Comparison of ENCODE assay signal across 1 cellular context in genomic region chr22:42138972-42139371, GRCh38.
TF ChIP-seq lines count a peak whose summit lies in the region.

No MANE protein-coding gene starts in this region.

TF ChIP-seq in HepG2, 621 proteins besides CTCF, POLR2A, EP300 and RAD21:
- peak; percentile 57 for TF ChIP-seq NFYB (CRISPR knock-in tag; IDR thresholded peaks at IDR 0.05)
- TF ChIP-seq NFYC (CRISPR knock-in tag; IDR thresholded peaks at IDR 0.05): peak; percentile 58
- no peak for TF ChIP-seq ZNF574 (CRISPR knock-in tag; IDR thresholded peaks at IDR 0.05)
- TF ChIP-seq RBM39 (IDR thresholded peaks at IDR 0.05; ENCODE audit: low read depth, low read length, poor library complexity, severe bottlenecking): no peak
TF ChIP-seq in HepG2: peak in this region for 2.
